In the genomic region with DNA sequence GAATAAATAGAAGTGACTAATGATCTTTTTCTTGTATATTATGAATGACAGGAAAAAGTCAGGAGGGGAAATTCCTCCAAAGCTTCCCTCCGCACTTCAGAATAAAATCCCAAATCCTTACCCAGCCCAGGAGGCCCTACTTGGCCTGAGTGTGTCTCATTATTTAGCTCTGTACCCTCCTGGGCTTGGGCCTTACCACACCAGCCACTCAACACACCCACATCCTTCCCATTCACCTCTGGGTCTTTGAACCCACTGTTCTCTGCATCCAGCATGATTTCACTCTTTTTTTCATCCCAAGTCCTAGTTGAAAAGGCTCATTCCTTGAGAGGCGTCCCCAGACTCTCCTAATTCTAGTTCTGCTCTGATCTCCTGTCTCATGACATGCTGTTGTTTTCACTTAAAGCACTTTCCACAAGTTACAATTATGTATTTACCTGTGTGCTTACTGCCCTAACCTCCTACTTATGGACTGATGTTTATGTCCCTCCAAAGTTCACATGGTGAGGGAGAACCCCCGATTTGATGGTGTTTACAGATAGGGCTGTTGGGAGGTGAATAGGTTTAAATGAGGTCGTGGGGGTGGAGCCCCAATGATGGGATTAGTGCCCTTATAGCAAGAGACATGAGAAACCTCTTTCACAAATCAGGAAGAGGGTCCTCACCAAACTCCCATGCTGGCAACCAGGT, we compare ENCODE assay signal across 1 cellular context.
TF ChIP-seq lines count a peak whose summit lies in the region.

No MANE protein-coding gene starts in this region.

TF ChIP-seq in H1, 55 proteins besides CTCF, POLR2A, EP300 and RAD21:
- TF ChIP-seq ZNF274 (IDR thresholded peaks at IDR 0.05; ENCODE audit: borderline replicate concordance, extremely low read depth, low read length) = no peak
- no peak for TF ChIP-seq KDM4A (IDR thresholded peaks at IDR 0.05; ENCODE audit: low read depth, low read length, severe bottlenecking)
- no peak for TF ChIP-seq CBX5 (IDR thresholded peaks at IDR 0.05; ENCODE audit: low read depth, low read length)
- no peak for TF ChIP-seq EZH2 (IDR thresholded peaks at IDR 0.05; ENCODE audit: low read depth, low read length, severe bottlenecking)
- TF ChIP-seq NANOG (IDR thresholded peaks at IDR 0.05; ENCODE audit: insufficient read depth, low read depth, low read length, poor library complexity, severe bottlenecking) = no peak
- TF ChIP-seq SIN3A (conservative IDR thresholded peaks at IDR 0.05 in 1 of 2, IDR thresholded peaks at IDR 0.05 in 1 of 2; ENCODE audit: low read depth in 1 of 2, low read length in 2 of 2) = no peak
- no peak for TF ChIP-seq CTBP2 (IDR thresholded peaks at IDR 0.05; ENCODE audit: borderline replicate concordance, insufficient read depth, insufficient read length, low read length)
- TF ChIP-seq TAF1 (IDR thresholded peaks at IDR 0.05; ENCODE audit: low read depth, low read length) = no peak
- no peak for TF ChIP-seq SP1 (IDR thresholded peaks at IDR 0.05; ENCODE audit: low read depth, low read length)
- no peak for TF ChIP-seq SIX5 (IDR thresholded peaks at IDR 0.05; ENCODE audit: low read depth, low read length)
- TF ChIP-seq PHF8 (conservative IDR thresholded peaks at IDR 0.05; ENCODE audit: low read depth, low read length) = no peak
- no peak for TF ChIP-seq HDAC6 (IDR thresholded peaks at IDR 0.05; ENCODE audit: low read depth, low read length)
- no peak for TF ChIP-seq KDM1A (IDR thresholded peaks at IDR 0.05; ENCODE audit: borderline replicate concordance, low read length)
- no peak for TF ChIP-seq CHD2 (IDR thresholded peaks at IDR 0.05; ENCODE audit: low read length)
- TF ChIP-seq, protein P1, sequence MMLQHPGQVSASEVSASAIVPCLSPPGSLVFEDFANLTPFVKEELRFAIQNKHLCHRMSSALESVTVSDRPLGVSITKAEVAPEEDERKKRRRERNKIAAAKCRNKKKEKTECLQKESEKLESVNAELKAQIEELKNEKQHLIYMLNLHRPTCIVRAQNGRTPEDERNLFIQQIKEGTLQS (IDR thresholded peaks at IDR 0.05; ENCODE audit: insufficient read depth, low read depth, low read length) = no peak
TF ChIP-seq in H1: peak in this region for 0.
